ENCODE assay signal across 19 cellular contexts in genomic region chr19:38031423-38031770, GRCh38.
A peak's percentile ranks its signal among the peaks of the same experiment; 100 is the strongest.
DNase-seq lines count a peak whose midpoint lies in the region; TF ChIP-seq lines count a peak whose summit lies in the region.
"Had no signal": no experiment of that assay in that cellular context is flagged by ENCODE, and none has a peak within 500 bp of the region (broad histone marks: within the 10 kb centered on the region; RNA-seq: fewer than 3 reads in every experiment).

No MANE protein-coding gene starts in this region.

- H3K9ac ChIP-seq in skeletal muscle satellite cell (ENCODE audit: low read depth, low read length), result peak overlapping the region; percentile 28
- H3K9ac ChIP-seq: parathyroid adenoma had no signal

- H3K4me1 ChIP-seq in skeletal muscle satellite cell (ENCODE audit: control insufficient read depth, insufficient read depth, low read length), result peaks cover 44% of the 10 kb centered on the region
- H3K4me1 ChIP-seq: parathyroid adenoma had no signal

- no peaks in the 10 kb centered on the region for H3K27me3 ChIP-seq in skeletal muscle satellite cell (ENCODE audit: control insufficient read depth, insufficient read depth, low read length)
- H3K27me3 ChIP-seq in H7 (ENCODE audit: control insufficient read depth, insufficient read depth, low read length), result no peaks in the 10 kb centered on the region

- H3K4me3 ChIP-seq in fibroblast of the aortic adventitia (ENCODE audit: low read depth, low read length), result no peak overlapping the region
- no peak overlapping the region for H3K4me3 ChIP-seq in skeletal muscle satellite cell (ENCODE audit: low read length)
- no peak overlapping the region for H3K4me3 ChIP-seq in H7 (ENCODE audit: insufficient read depth, low read depth, low read length)
- H3K4me3 ChIP-seq: smooth muscle cell had no signal

- peaks cover 6% of the 10 kb centered on the region for H3K36me3 ChIP-seq in skeletal muscle satellite cell (ENCODE audit: insufficient read depth, low read length)
- H3K36me3 ChIP-seq in H7 (replicated peaks; ENCODE audit: control insufficient read depth, insufficient read depth, low read length), result no peaks in the 10 kb centered on the region; the same call in 1 of the 2 replicates

- no peak overlapping the region for H3K4me2 ChIP-seq in skeletal muscle satellite cell (ENCODE audit: low read length)
- H3K4me2 ChIP-seq: smooth muscle cell had no signal

- in situ Hi-C loops in ACHN (cut with HindIII; ENCODE audit: low pct_ligation_motif_present, low pct_unique_long_range_greater_than_20kb, low sequenced_read_pairs), result no loop called here

- no peak for TF ChIP-seq CTCF in fibroblast of the aortic adventitia (IDR thresholded peaks at IDR 0.05; ENCODE audit: insufficient read depth, low read length)

- H3K9me3 ChIP-seq in skeletal muscle satellite cell (replicated peaks; ENCODE audit: low read length), result no peaks in the 10 kb centered on the region

- DNase-seq in HS-5 (ENCODE audit: low read depth) (peak; percentile 76), amniotic epithelial cell (ENCODE audit: low read depth) (peak; percentile 45), fibroblast of the aortic adventitia (ENCODE audit: low read depth) (peak; percentile 72), ACHN (no peak), H7 (no peak), COLO829 (ENCODE audit: low spot score) (no peak)
- DNase-seq: activated CD4-positive, alpha-beta T cell treated with anti-CD3 and anti-CD28 coated beads for 4 hours; activated CD8-positive, alpha-beta memory T cell treated with anti-CD3 and anti-CD28 coated beads, Interleukin-2, amount 50 U/mL, for 4 hours; aorta; C1 segment of cervical spinal cord; DMS153; KG1; left colon; NCI-H345; SHP77 treated with DMSO at 0.1 percent for 48 hours; T-helper 9 cell had no signal

Comparison
In these comparisons a context has a peak if more than half of its experiments do, and no peak if none do; other contexts are left out.
1. DNase-seq: peak in HS-5 (single experiment), amniotic epithelial cell (single experiment) and fibroblast of the aortic adventitia (single experiment); none in ACHN (single experiment), H7 (single experiment) and COLO829 (single experiment).